ENCODE assay signal across 1 cellular context in genomic region chr7:115851291-115851690, GRCh38.
TF ChIP-seq lines count a peak whose summit lies in the region.

No MANE protein-coding gene starts in this region.

TF ChIP-seq in WTC11, 78 proteins besides CTCF, POLR2A, EP300 and RAD21 (continued from another document):
- TF ChIP-seq ZNF423 (CRISPR knock-in tag; IDR thresholded peaks at IDR 0.05), result no peak
- no peak for TF ChIP-seq ATF6 (CRISPR knock-in tag; IDR thresholded peaks at IDR 0.05)
- TF ChIP-seq, protein P1, sequence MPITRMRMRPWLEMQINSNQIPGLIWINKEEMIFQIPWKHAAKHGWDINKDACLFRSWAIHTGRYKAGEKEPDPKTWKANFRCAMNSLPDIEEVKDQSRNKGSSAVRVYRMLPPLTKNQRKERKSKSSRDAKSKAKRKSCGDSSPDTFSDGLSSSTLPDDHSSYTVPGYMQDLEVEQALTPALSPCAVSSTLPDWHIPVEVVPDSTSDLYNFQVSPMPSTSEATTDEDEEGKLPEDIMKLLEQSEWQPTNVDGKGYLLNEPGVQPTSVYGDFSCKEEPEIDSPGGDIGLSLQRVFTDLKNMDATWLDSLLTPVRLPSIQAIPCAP (CRISPR knock-in tag; IDR thresholded peaks at IDR 0.05), result no peak
- TF ChIP-seq CREM (CRISPR knock-in tag; IDR thresholded peaks at IDR 0.05), result no peak
- TF ChIP-seq JAZF1 (CRISPR knock-in tag; IDR thresholded peaks at IDR 0.05), result no peak
- TF ChIP-seq ZNF232 (CRISPR knock-in tag; IDR thresholded peaks at IDR 0.05), result no peak
- TF ChIP-seq RORB (CRISPR knock-in tag; IDR thresholded peaks at IDR 0.05), result no peak
- no peak for TF ChIP-seq SMAD4 (CRISPR knock-in tag; IDR thresholded peaks at IDR 0.05)
- no peak for TF ChIP-seq ZNF138 (CRISPR knock-in tag; conservative IDR thresholded peaks at IDR 0.05)
- TF ChIP-seq SMAD3 (CRISPR knock-in tag; IDR thresholded peaks at IDR 0.05; ENCODE audit: borderline replicate concordance), result no peak
- TF ChIP-seq AR (CRISPR knock-in tag; IDR thresholded peaks at IDR 0.05), result no peak
- TF ChIP-seq GABPB1 (CRISPR knock-in tag; IDR thresholded peaks at IDR 0.05), result no peak
